ENCODE assay signal across 26 cellular contexts in genomic region chr22:36171941-36172340, GRCh38. TPM values are rescaled to one million over a fixed set of nuclear protein-coding genes. Genes with fewer than 3 reads are reported as not detected.
"Had no signal": no experiment of that assay in that cellular context is flagged by ENCODE, and none has a peak within 500 bp of the region (broad histone marks: within the 10 kb centered on the region; RNA-seq: fewer than 3 reads in every experiment).

No MANE protein-coding gene starts in this region.

- ATAC-seq: activated CD4-positive, alpha-beta T cell treated with anti-CD3 and anti-CD28 coated beads for 36 hours; activated CD8-positive, alpha-beta T cell treated with anti-CD3 and anti-CD28 coated beads, Interleukin-2, amount 10 ng/mL, durations not matched to agents 7 days and 5 days; activated naive CD4-positive, alpha-beta T cell treated with anti-CD3 and anti-CD28 coated beads, Interleukin-2, amount 50 U/mL, for 72 hours; activated naive CD8-positive, alpha-beta T cell treated with anti-CD3 and anti-CD28 coated beads, Interleukin-2, amount 50 U/mL, for 24 hours; activated T-cell treated with anti-CD3 and anti-CD28 coated beads, Interleukin-2, amount 50 U/mL, for 4 hours; body of pancreas had no signal

- H3K4me3 Mint-ChIP-seq: activated CD4-positive, alpha-beta T cell treated with anti-CD3 and anti-CD28 coated beads for 36 hours; activated CD8-positive, alpha-beta T cell treated with anti-CD3 and anti-CD28 coated beads, Interleukin-2, amount 10 ng/mL, durations not matched to agents 7 days and 5 days; activated naive CD8-positive, alpha-beta T cell treated with anti-CD3 and anti-CD28 coated beads, Interleukin-2, amount 50 U/mL, for 24 hours; activated T-cell treated with anti-CD3 and anti-CD28 coated beads, Interleukin-2, amount 50 U/mL, for 4 hours had no signal

- H3K27me3 ChIP-seq: ascending aorta, body of pancreas, MG63, Peyer's patch, SJCRH30 had no signal

- H3K4me1 ChIP-seq: ascending aorta, body of pancreas, Peyer's patch, SJCRH30 had no signal

- H3K27ac Mint-ChIP-seq: activated CD4-positive, alpha-beta T cell treated with anti-CD3 and anti-CD28 coated beads for 36 hours; activated CD8-positive, alpha-beta T cell treated with anti-CD3 and anti-CD28 coated beads, Interleukin-2, amount 10 ng/mL, durations not matched to agents 7 days and 5 days; activated naive CD4-positive, alpha-beta T cell treated with anti-CD3 and anti-CD28 coated beads, Interleukin-2, amount 50 U/mL, for 72 hours; activated naive CD8-positive, alpha-beta T cell treated with anti-CD3 and anti-CD28 coated beads, Interleukin-2, amount 50 U/mL, for 24 hours had no signal

- H3K27me3 Mint-ChIP-seq: activated CD4-positive, alpha-beta T cell treated with anti-CD3 and anti-CD28 coated beads for 36 hours; activated naive CD8-positive, alpha-beta T cell treated with anti-CD3 and anti-CD28 coated beads, Interleukin-2, amount 50 U/mL, for 24 hours had no signal

- DNase-seq: activated CD4-positive, alpha-beta T cell treated with anti-CD3 and anti-CD28 coated beads for 36 hours; activated CD4-positive, alpha-beta T cell treated with anti-CD3 and anti-CD28 coated beads, Interleukin-2, amount 50 U/mL, for 4 hours; activated CD8-positive, alpha-beta T cell treated with anti-CD3 and anti-CD28 coated beads, Interleukin-2, amount 10 ng/mL, durations not matched to agents 7 days and 5 days; activated effector memory CD4-positive, alpha-beta T cell treated with anti-CD3 and anti-CD28 coated beads, Interleukin-2, amount 50 U/mL, for 16 hours; activated naive CD4-positive, alpha-beta T cell treated with Interleukin-2 at 50 U/mL for 16 hours; activated naive CD8-positive, alpha-beta T cell treated with anti-CD3 and anti-CD28 coated beads, Interleukin-2, amount 50 U/mL, for 24 hours; activated T-cell treated with anti-CD3 and anti-CD28 coated beads, Interleukin-2, amount 50 U/mL, for 4 hours; amniotic stem cell; body of pancreas; MG63; MV-4-11; NCI-H1105; NCI-H1436; NCI-H187 treated with DMSO at 0.1 percent for 48 hours; NCI-H2081 treated with DMSO at 0.1 percent for 48 hours; NCI-H446; NCI-H524; Peyer's patch; Right ventricle myocardium superior; SJCRH30; SK-N-SH; T-helper 1 cell had no signal

- H3K4me3 ChIP-seq: ascending aorta, body of pancreas, MG63, Peyer's patch, SJCRH30 had no signal

- H3K36me3 ChIP-seq: ascending aorta, MG63, Peyer's patch, SJCRH30 had no signal

- H3K4me2 ChIP-seq: SK-N-SH had no signal

- H3K27ac ChIP-seq: ascending aorta, body of pancreas, Peyer's patch, RWPE1, SJCRH30, VCaP had no signal

- H3K9me3 ChIP-seq: ascending aorta, body of pancreas, MG63, Peyer's patch, SJCRH30, SK-N-SH had no signal

- H3K9ac ChIP-seq: SK-N-SH had no signal

RNA-seq across cellular contexts. Expression of gene APOL3, which starts 11.4 kb away (rescaled TPM):
- total RNA-seq: SJCRH30 had no signal

RNA-seq across cellular contexts. Expression of gene APOL4, which starts 29.7 kb away (rescaled TPM):
- total RNA-seq: ascending aorta had no signal
